Comparison of ENCODE assay signal across 8 cellular contexts in genomic region chr2:144890828-144891227, GRCh38.
DNase-seq lines count a peak whose midpoint lies in the region; ATAC-seq and TF ChIP-seq lines count a peak whose summit lies in the region.

No MANE protein-coding gene starts in this region.

- H3K27me3 Mint-ChIP-seq in T-helper 17 cell: peaks cover 20% of the 10 kb centered on the region

- DNase-seq in DMS 273 treated with DMSO at 0.1 percent for 48 hours (lab: John Stamatoyannopoulos, UW) (peak; percentile 49), T-helper 17 cell (no peak), kidney epithelial cell (ENCODE audit: low read depth) (no peak), nucleus accumbens (lab: John Stamatoyannopoulos, UW) (no peak), head of caudate nucleus (no peak)
- no peak for DNase-seq in activated CD4-positive, alpha-beta T cell treated with anti-CD3 and anti-CD28 coated beads for 4 hours
- no peak for DNase-seq in activated CD4-positive, alpha-beta T cell treated with anti-CD3 and anti-CD28 coated beads, Interleukin-2, amount 50 U/mL, for 1 hour

- H3K27ac Mint-ChIP-seq in T-helper 17 cell: no peak overlapping the region

- no peaks in the 10 kb centered on the region for H3K4me1 Mint-ChIP-seq in T-helper 17 cell

- H3K4me3 ChIP-seq in kidney epithelial cell (ENCODE audit: low read depth, low read length): no peak overlapping the region

- no peaks in the 10 kb centered on the region for H3K36me3 Mint-ChIP-seq in T-helper 17 cell (ENCODE audit: low read depth)

- H3K9me3 ChIP-seq in T-helper 17 cell (ENCODE audit: control insufficient read depth, low read length, poor library complexity, severe bottlenecking): no peaks in the 10 kb centered on the region

- ATAC-seq in HG03103 (IDR thresholded peaks at IDR 0.05; ENCODE audit: low read depth, unreplicated experiment) (peak; percentile 56), T-helper 17 cell (peak; percentile 36)

- TF ChIP-seq CTCF in kidney epithelial cell (IDR thresholded peaks at IDR 0.05; ENCODE audit: insufficient read depth, low read length, poor library complexity, severe bottlenecking): peak; percentile 32

- intact Hi-C loops in head of caudate nucleus (cut with DNase I): no loop called here

- H3K4me3 Mint-ChIP-seq in T-helper 17 cell: no peak overlapping the region

- no peaks in the 10 kb centered on the region for H3K27me3 ChIP-seq in kidney epithelial cell (ENCODE audit: control insufficient read depth, insufficient read depth, low read length)

- H3K36me3 ChIP-seq in kidney epithelial cell (ENCODE audit: control insufficient read depth, insufficient read depth, low read length): no peaks in the 10 kb centered on the region
